In genomic region chr4:174136013-174136412, GRCh38 we compare ENCODE assay signal across 13 cellular contexts.
DNase-seq lines count a peak whose midpoint lies in the region; ATAC-seq and TF ChIP-seq lines count a peak whose summit lies in the region.
"Had no signal": no experiment of that assay in that cellular context is flagged by ENCODE, and none has a peak within 500 bp of the region (broad histone marks: within the 10 kb centered on the region; RNA-seq: fewer than 3 reads in every experiment).

No MANE protein-coding gene starts in this region.

- TF ChIP-seq POLR2A in uterus (IDR thresholded peaks at IDR 0.05): no peak

- DNase-seq in NCI-H1417 (lab: John Stamatoyannopoulos, UW) (peak in 2 of 3 experiments; percentile 8 to 39), NCI-H1417 treated with DMSO at 0.1 percent for 48 hours (lab: John Stamatoyannopoulos, UW) (no peak), colonic mucosa (no peak), uterus (peak in 1 of 2 donors; percentile 27), DMS53 (lab: John Stamatoyannopoulos, UW) (no peak)
- DNase-seq: activated CD4-positive, alpha-beta T cell treated with anti-CD3 and anti-CD28 coated beads, Interleukin-2, amount 50 U/mL, for 1 hour; foreskin melanocyte; natural killer cell; OCI-M1 had no signal

- no peak for TF ChIP-seq CTCF in colonic mucosa (IDR thresholded peaks at IDR 0.05)
- TF ChIP-seq CTCF in uterus (IDR thresholded peaks at IDR 0.05): no peak

- H3K4me1 ChIP-seq in colonic mucosa (no peaks in the 10 kb centered on the region), mucosa of stomach (ENCODE audit: control insufficient read depth, insufficient read depth, low read length) (no peaks in the 10 kb centered on the region), uterus (no peaks in the 10 kb centered on the region)
- H3K4me1 ChIP-seq: adrenal gland had no signal

- H3K9me3 ChIP-seq in colonic mucosa: no peaks in the 10 kb centered on the region
- H3K9me3 ChIP-seq in mucosa of stomach (ENCODE audit: control insufficient read depth, low read length): no peaks in the 10 kb centered on the region
- H3K9me3 ChIP-seq in uterus: no peaks in the 10 kb centered on the region
- H3K9me3 ChIP-seq: adrenal gland had no signal

- H3K4me3 ChIP-seq in colonic mucosa: no peak overlapping the region
- no peak overlapping the region for H3K4me3 ChIP-seq in mucosa of stomach (ENCODE audit: low read length)
- peak overlapping the region in 1 of 2 donors; percentile 31 for H3K4me3 ChIP-seq in uterus
- H3K4me3 ChIP-seq: adrenal gland had no signal

- peak overlapping the region; percentile 3 for H3K27ac ChIP-seq in colonic mucosa
- H3K27ac ChIP-seq in uterus: peak overlapping the region; percentile 64 to 74

- ATAC-seq in HG02763 (IDR thresholded peaks at IDR 0.05; ENCODE audit: unreplicated experiment) (no peak), GM19023 (IDR thresholded peaks at IDR 0.05; ENCODE audit: unreplicated experiment) (no peak)
- ATAC-seq: natural killer cell had no signal

- intact Hi-C loops in colonic mucosa (cut with DNase I): no loop called here
- intact Hi-C loops in uterus (cut with DNase I; ENCODE audit: low total_unique reads): no loop called here

- H3K27me3 ChIP-seq in colonic mucosa (no peaks in the 10 kb centered on the region), mucosa of stomach (ENCODE audit: control insufficient read depth, insufficient read depth, low read length) (no peaks in the 10 kb centered on the region), uterus (no peaks in the 10 kb centered on the region)
- H3K27me3 ChIP-seq: adrenal gland had no signal

- H3K9ac ChIP-seq in colonic mucosa (ENCODE audit: low read depth in 2 of 2, low read length in 2 of 2): no peak overlapping the region
- H3K9ac ChIP-seq in mucosa of stomach (ENCODE audit: low read length): peak overlapping the region; percentile 12

- H3K36me3 ChIP-seq in colonic mucosa (no peaks in the 10 kb centered on the region), mucosa of stomach (ENCODE audit: control insufficient read depth, insufficient read depth, low read length) (no peaks in the 10 kb centered on the region), uterus (no peaks in the 10 kb centered on the region)
- H3K36me3 ChIP-seq: adrenal gland had no signal

Comparison
In these comparisons a context has a peak if more than half of its experiments do, and no peak if none do; other contexts are left out.
1. DNase-seq: peak in NCI-H1417 (2 of 3); none in NCI-H1417 treated with DMSO at 0.1 percent for 48 hours (single experiment), colonic mucosa (single experiment) and DMS53 (single experiment).